In genomic region chr13:27079421-27079958, GRCh38 we compare ENCODE assay signal across 13 cellular contexts.
DNase-seq lines count a peak whose midpoint lies in the region; ATAC-seq, FAIRE-seq and TF ChIP-seq lines count a peak whose summit lies in the region.
"Had no signal": no experiment of that assay in that cellular context is flagged by ENCODE, and none has a peak within 500 bp of the region (broad histone marks: within the 10 kb centered on the region; RNA-seq: fewer than 3 reads in every experiment).

No MANE protein-coding gene starts in this region.

- H3K9ac ChIP-seq in astrocyte (ENCODE audit: low read length): no peak overlapping the region

- DNase-seq in ACHN (peak; percentile 89), GM23338 (ENCODE audit: low spot score) (peak; percentile 76), astrocyte (ENCODE audit: low read depth) (peak; percentile 92), kidney epithelial cell (ENCODE audit: low read depth) (peak; percentile 81), progenitor cell of endocrine pancreas (ENCODE audit: low spot score, unreplicated experiment) (no peak), NCI-H82 treated with DMSO at 0.1 percent for 48 hours (lab: John Stamatoyannopoulos, UW; ENCODE audit: unreplicated experiment) (no peak), transverse colon (no peak)
- no peak for DNase-seq in effector memory CD4-positive, alpha-beta T cell
- DNase-seq: activated naive CD4-positive, alpha-beta T cell; MG63; mucosa of descending colon; stomach had no signal

- ATAC-seq in GM23338: peak; percentile 97

- no peaks in the 10 kb centered on the region for H3K9me3 ChIP-seq in astrocyte (ENCODE audit: insufficient read depth, low read depth, low read length)
- no peaks in the 10 kb centered on the region for H3K9me3 ChIP-seq in effector memory CD4-positive, alpha-beta T cell (ENCODE audit: control insufficient read depth, low read length)
- no peaks in the 10 kb centered on the region for H3K9me3 ChIP-seq in transverse colon
- H3K9me3 ChIP-seq: MG63, mucosa of descending colon, stomach had no signal

- H3K27ac ChIP-seq in GM23338 (ENCODE audit: low read depth) (peak overlapping the region; percentile 43; the same call in 1 of the 2 replicates), astrocyte (ENCODE audit: low read depth, low read length) (no peak overlapping the region), transverse colon (peak overlapping the region in 1 of 4 donors; percentile 32)
- no peak overlapping the region for H3K27ac ChIP-seq in effector memory CD4-positive, alpha-beta T cell (ENCODE audit: insufficient read depth, low read length, poor library complexity, severe bottlenecking)
- H3K27ac ChIP-seq: C4-2B, stomach had no signal

- H3K27me3 Mint-ChIP-seq in GM23338 (ENCODE audit: insufficient read depth, low read depth, poor library complexity) (no peaks in the 10 kb centered on the region), astrocyte (ENCODE audit: low read depth, unreplicated experiment) (no peaks in the 10 kb centered on the region), progenitor cell of endocrine pancreas (no peaks in the 10 kb centered on the region)

- H3K4me1 ChIP-seq in GM23338 (ENCODE audit: insufficient read depth): peaks cover 4% of the 10 kb centered on the region
- H3K4me1 ChIP-seq in astrocyte (ENCODE audit: insufficient read depth, low read length): peaks cover 7% of the 10 kb centered on the region
- H3K4me1 ChIP-seq in effector memory CD4-positive, alpha-beta T cell (ENCODE audit: control insufficient read depth, insufficient read depth, low read length, poor library complexity, severe bottlenecking): no peaks in the 10 kb centered on the region
- H3K4me1 ChIP-seq in transverse colon: peaks cover 6 to 30% (median 12%) of the 10 kb centered on the region in 4 donors

- H2AFZ ChIP-seq in GM23338 (no peak overlapping the region), astrocyte (ENCODE audit: low read depth, low read length) (no peak overlapping the region)

- TF ChIP-seq POLR2A in transverse colon (IDR thresholded peaks at IDR 0.05): no peak

- no peak for TF ChIP-seq EP300 in transverse colon (IDR thresholded peaks at IDR 0.05; ENCODE audit: low read depth)

- in situ Hi-C loops in ACHN (cut with HindIII; ENCODE audit: low pct_ligation_motif_present, low pct_unique_long_range_greater_than_20kb, low sequenced_read_pairs): no loop called here
- in situ Hi-C loops in transverse colon (cut with MboI; ENCODE audit: low pct_ligation_motif_present in 1 of 4, low pct_unique_long_range_greater_than_20kb in 1 of 4, low sequenced_read_pairs in 3 of 4): no loop called here

- peak; percentile 82 for FAIRE-seq in astrocyte (lab: Jason Lieb, UNC)

- 0 out of 2 replicates have a peak, but pooled peaks cover under 1% of the 10 kb centered on the region for H3F3A ChIP-seq in GM23338 (replicated peaks; ENCODE audit: low read depth)

- peaks cover 3% of the 10 kb centered on the region; the same call in 1 of the 2 replicates for H3K79me2 ChIP-seq in GM23338 (replicated peaks; ENCODE audit: insufficient read depth)
- H3K79me2 ChIP-seq in astrocyte (ENCODE audit: insufficient read depth, low read length): no peaks in the 10 kb centered on the region

- H3K4me3 ChIP-seq in GM23338: no peak overlapping the region
- H3K4me3 ChIP-seq in astrocyte (ENCODE audit: insufficient read depth, low read depth, low read length): no peak overlapping the region
- H3K4me3 ChIP-seq in kidney epithelial cell (ENCODE audit: low read depth, low read length): no peak overlapping the region
- H3K4me3 ChIP-seq in effector memory CD4-positive, alpha-beta T cell (ENCODE audit: insufficient read depth, low read depth, low read length, poor library complexity, severe bottlenecking): no peak overlapping the region
- H3K4me3 ChIP-seq in transverse colon: no peak overlapping the region
- H3K4me3 ChIP-seq: MG63, mucosa of descending colon, stomach had no signal

- TF ChIP-seq CTCF in GM23338 (conservative IDR thresholded peaks at IDR 0.05; ENCODE audit: low read depth in 2 of 2) (no peak), astrocyte (IDR thresholded peaks at IDR 0.05; ENCODE audit: insufficient read depth, low read depth, low read length) (no peak), kidney epithelial cell (IDR thresholded peaks at IDR 0.05; ENCODE audit: insufficient read depth, low read length, poor library complexity, severe bottlenecking) (no peak), progenitor cell of endocrine pancreas (IDR thresholded peaks at IDR 0.05; ENCODE audit: unreplicated experiment) (no peak), transverse colon (IDR thresholded peaks at IDR 0.05) (no peak)

- H3K27ac Mint-ChIP-seq in GM23338 (peak overlapping the region; percentile 18; the same call in 1 of the 2 replicates), astrocyte (ENCODE audit: unreplicated experiment) (peak overlapping the region; percentile 22), progenitor cell of endocrine pancreas (no peak overlapping the region)

- no peaks in the 10 kb centered on the region for H3K9me3 Mint-ChIP-seq in GM23338
- peaks cover 4% of the 10 kb centered on the region for H3K9me3 Mint-ChIP-seq in astrocyte (ENCODE audit: unreplicated experiment)
- no peaks in the 10 kb centered on the region for H3K9me3 Mint-ChIP-seq in progenitor cell of endocrine pancreas (ENCODE audit: low read depth)

- H3K27me3 ChIP-seq in GM23338 (ENCODE audit: insufficient read depth) (no peaks in the 10 kb centered on the region), astrocyte (ENCODE audit: insufficient read depth, low read length) (no peaks in the 10 kb centered on the region), kidney epithelial cell (ENCODE audit: control insufficient read depth, insufficient read depth, low read length) (no peaks in the 10 kb centered on the region), transverse colon (no peaks in the 10 kb centered on the region)
- H3K27me3 ChIP-seq in effector memory CD4-positive, alpha-beta T cell (replicated peaks; ENCODE audit: control insufficient read depth, insufficient read depth, low read length, poor library complexity, severe bottlenecking): no peaks in the 10 kb centered on the region
- H3K27me3 ChIP-seq: MG63, stomach had no signal

- H3K9me2 ChIP-seq in GM23338 (ENCODE audit: insufficient read depth): no peaks in the 10 kb centered on the region

- H3K4me1 Mint-ChIP-seq in GM23338 (peaks cover 11% of the 10 kb centered on the region), astrocyte (ENCODE audit: low read depth, unreplicated experiment) (peaks cover 17% of the 10 kb centered on the region), progenitor cell of endocrine pancreas (ENCODE audit: low read depth) (peaks cover 14% of the 10 kb centered on the region)

- H3K4me3 Mint-ChIP-seq in GM23338: no peak overlapping the region
- H3K4me3 Mint-ChIP-seq in astrocyte (ENCODE audit: unreplicated experiment): no peak overlapping the region
- no peak overlapping the region for H3K4me3 Mint-ChIP-seq in progenitor cell of endocrine pancreas (ENCODE audit: low read depth)

- intact Hi-C loops in transverse colon (cut with DNase I; ENCODE audit: low total_unique reads): no loop called here

- H4K20me1 ChIP-seq in GM23338 (replicated peaks; ENCODE audit: insufficient read depth) (0 out of 2 replicates have a peak, but pooled peaks cover 6% of the 10 kb centered on the region), astrocyte (ENCODE audit: insufficient read depth, low read length) (peaks cover 24% of the 10 kb centered on the region)

- H3K4me2 ChIP-seq in GM23338 (no peak overlapping the region), astrocyte (ENCODE audit: low read length) (peak overlapping the region; percentile 2)

- WGBS in transverse colon (ENCODE audit: low coverage in 1 of 2), 2 donors: 67 to 90% methylated on average over 1 to 3 of the region's 3 CpGs

- H3K36me3 Mint-ChIP-seq in GM23338 (ENCODE audit: low read depth) (peaks cover 23% of the 10 kb centered on the region), astrocyte (ENCODE audit: low read depth, unreplicated experiment) (peaks cover 9% of the 10 kb centered on the region), progenitor cell of endocrine pancreas (ENCODE audit: insufficient read depth) (peaks cover 18% of the 10 kb centered on the region)

- H3K36me3 ChIP-seq in GM23338 (ENCODE audit: insufficient read depth) (0 out of 2 replicates have a peak, but pooled peaks cover 6% of the 10 kb centered on the region), astrocyte (ENCODE audit: insufficient read depth, low read length) (peaks cover 4% of the 10 kb centered on the region), kidney epithelial cell (ENCODE audit: control insufficient read depth, insufficient read depth, low read length) (no peaks in the 10 kb centered on the region), transverse colon (peaks cover 0 to 11% (median under 1%) of the 10 kb centered on the region in 4 donors)
- no peaks in the 10 kb centered on the region for H3K36me3 ChIP-seq in effector memory CD4-positive, alpha-beta T cell (ENCODE audit: control insufficient read depth, insufficient read depth, low read length)

TF ChIP-seq in GM23338, 12 proteins besides CTCF, POLR2A, EP300 and RAD21 (continues in another document):
- TF ChIP-seq ZNF331 (CRISPR knock-in tag; IDR thresholded peaks at IDR 0.05; ENCODE audit: low read depth): no peak

Comparison
In these comparisons a context has a peak if more than half of its experiments do, and no peak if none do; other contexts are left out.
1. DNase-seq: peak in ACHN (single experiment), GM23338 (single experiment), astrocyte (single experiment) and kidney epithelial cell (single experiment); none in progenitor cell of endocrine pancreas (single experiment), effector memory CD4-positive, alpha-beta T cell (0 of 3), NCI-H82 treated with DMSO at 0.1 percent for 48 hours (single experiment) and transverse colon (single experiment).